15 cellular contexts compared by ENCODE assay signal in genomic region chr22:25690798-25691197, GRCh38. TPM values are rescaled to one million over a fixed set of nuclear protein-coding genes. Genes with fewer than 3 reads are reported as not detected.
"Had no signal": no experiment of that assay in that cellular context is flagged by ENCODE, and none has a peak within 500 bp of the region (broad histone marks: within the 10 kb centered on the region; RNA-seq: fewer than 3 reads in every experiment).

No MANE protein-coding gene starts in this region.

- H3K27me3 Mint-ChIP-seq: activated naive CD8-positive, alpha-beta T cell; activated T-cell treated with anti-CD3 and anti-CD28 coated beads, Interleukin-2, amount 50 U/mL, for 24 hours; stimulated activated naive CD8-positive, alpha-beta T cell treated with anti-CD3 and anti-CD28 coated beads, Interleukin-15, amount 100 ng/mL, for 72 hours; type B pancreatic cell had no signal

- H3K27ac Mint-ChIP-seq: activated naive CD8-positive, alpha-beta T cell; activated T-cell treated with anti-CD3 and anti-CD28 coated beads, Interleukin-2, amount 50 U/mL, for 24 hours; type B pancreatic cell had no signal

- H3K4me3 Mint-ChIP-seq: activated naive CD8-positive, alpha-beta T cell; activated T-cell treated with anti-CD3 and anti-CD28 coated beads, Interleukin-2, amount 50 U/mL, for 24 hours; nephron; stimulated activated naive CD8-positive, alpha-beta T cell treated with anti-CD3 and anti-CD28 coated beads, Interleukin-15, amount 100 ng/mL, for 72 hours; type B pancreatic cell had no signal

- DNase-seq: activated CD4-positive, CD25-positive, alpha-beta regulatory T cell; activated gamma-delta T cell treated with Interleukin-2 at 50 U/mL for 16 hours; activated T-cell treated with anti-CD3 and anti-CD28 coated beads, Interleukin-2, amount 50 U/mL, for 24 hours; amniotic stem cell; central memory CD4-positive, alpha-beta T cell; effector CD8-positive, alpha-beta T cell; foreskin keratinocyte; nucleus accumbens; stimulated activated naive CD8-positive, alpha-beta T cell treated with anti-CD3 and anti-CD28 coated beads, Interleukin-15, amount 100 ng/mL, for 72 hours; T-helper 2 cell had no signal

- H3K4me1 Mint-ChIP-seq: stimulated activated naive CD8-positive, alpha-beta T cell treated with anti-CD3 and anti-CD28 coated beads, Interleukin-15, amount 100 ng/mL, for 72 hours had no signal

- H3K9me3 Mint-ChIP-seq: activated T-cell treated with anti-CD3 and anti-CD28 coated beads, Interleukin-2, amount 50 U/mL, for 24 hours; nephron; stimulated activated naive CD8-positive, alpha-beta T cell treated with anti-CD3 and anti-CD28 coated beads, Interleukin-15, amount 100 ng/mL, for 72 hours; type B pancreatic cell had no signal

- ATAC-seq: foreskin keratinocyte; stimulated activated naive CD8-positive, alpha-beta T cell treated with anti-CD3 and anti-CD28 coated beads, Interleukin-15, amount 100 ng/mL, for 72 hours had no signal

RNA-seq across cellular contexts. Expression of gene MYO18B, which starts 51.2 kb away (rescaled TPM):
- total RNA-seq: endothelial cell of umbilical vein, foreskin keratinocyte, kidney epithelial cell had no signal
